In genomic region chr9:121550569-121551512, GRCh38 we compare ENCODE assay signal across 9 cellular contexts. TPM values are rescaled to one million over a fixed set of nuclear protein-coding genes. Genes with fewer than 3 reads are reported as not detected.
DNase-seq lines count a peak whose midpoint lies in the region; ATAC-seq and TF ChIP-seq lines count a peak whose summit lies in the region.
"Had no signal": no experiment of that assay in that cellular context is flagged by ENCODE, and none has a peak within 500 bp of the region (broad histone marks: within the 10 kb centered on the region; RNA-seq: fewer than 3 reads in every experiment).

No MANE protein-coding gene starts in this region.

- peaks cover 10% of the 10 kb centered on the region; the same call in 1 of the 2 replicates for H3K4me1 ChIP-seq in DND-41 (ENCODE audit: insufficient read depth, low read length)
- peaks cover 4% of the 10 kb centered on the region for H3K4me1 ChIP-seq in colonic mucosa

- H3K9ac ChIP-seq in DND-41 (ENCODE audit: low read depth, low read length) (no peak overlapping the region), colonic mucosa (ENCODE audit: low read depth in 2 of 2, low read length in 2 of 2) (no peak overlapping the region)

- H2AFZ ChIP-seq in DND-41 (ENCODE audit: low read depth, low read length): no peak overlapping the region

- peak; percentile 85 for TF ChIP-seq CTCF in DND-41 (IDR thresholded peaks at IDR 0.05; ENCODE audit: borderline replicate concordance, extremely low read depth, low read length, poor library complexity, severe bottlenecking)
- TF ChIP-seq CTCF in colonic mucosa (IDR thresholded peaks at IDR 0.05): peak; percentile 93

- ATAC-seq in DND-41 (ENCODE audit: insufficient read depth, low read depth): peak; percentile 88
- ATAC-seq in HG02973 (IDR thresholded peaks at IDR 0.05; ENCODE audit: unreplicated experiment): peak; percentile 45
- ATAC-seq in GM18861 (IDR thresholded peaks at IDR 0.05; ENCODE audit: unreplicated experiment): no peak

- H3K4me3 ChIP-seq in DND-41 (ENCODE audit: low read depth in 1 of 2, low read length in 2 of 2) (no peak overlapping the region), colonic mucosa (peak overlapping the region; percentile 27)

- H3K9me3 ChIP-seq in DND-41 (ENCODE audit: insufficient read depth, low read length, severe bottlenecking): no peaks in the 10 kb centered on the region
- H3K9me3 ChIP-seq in colonic mucosa: no peaks in the 10 kb centered on the region

- H3K27ac ChIP-seq in DND-41 (ENCODE audit: low read length) (no peak overlapping the region), colonic mucosa (no peak overlapping the region)
- H3K27ac ChIP-seq: epithelial cell of prostate had no signal

- no peaks in the 10 kb centered on the region for H4K20me1 ChIP-seq in DND-41 (ENCODE audit: insufficient read depth, low read length)

- no peaks in the 10 kb centered on the region for H3K79me2 ChIP-seq in DND-41 (ENCODE audit: insufficient read depth, low read length)

- H3K27me3 ChIP-seq in DND-41 (ENCODE audit: insufficient read depth, low read length, poor library complexity): no peaks in the 10 kb centered on the region
- no peaks in the 10 kb centered on the region for H3K27me3 ChIP-seq in colonic mucosa

- intact Hi-C loops in colonic mucosa (cut with DNase I): no loop called here

- H3K36me3 ChIP-seq in DND-41 (ENCODE audit: insufficient read depth, low read length) (no peaks in the 10 kb centered on the region), colonic mucosa (no peaks in the 10 kb centered on the region)

- H3K4me2 ChIP-seq in DND-41 (ENCODE audit: insufficient read depth, low read length): no peak overlapping the region

- DNase-seq in DND-41: peak; percentile 75
- peak; percentile 19 for DNase-seq in NCI-H2227 treated with DMSO at 0.1 percent for 48 hours (lab: John Stamatoyannopoulos, UW)
- DNase-seq in activated CD4-positive, alpha-beta T cell treated with anti-CD3 and anti-CD28 coated beads for 4 hours: peak; percentile 41 to 62
- DNase-seq in colonic mucosa: peak; percentile 82
- peak; percentile 95 for DNase-seq in left kidney (ENCODE audit: low read depth, low spot score)
- peak; percentile 38 for DNase-seq in stimulated activated CD4-positive, alpha-beta T cell treated with anti-CD3 and anti-CD28 coated beads, Interleukin-2, amount 100 ng/mL, for 4 hours (ENCODE audit: low read depth)

RNA-seq across cellular contexts. Expression of gene GGTA1, which starts 51.2 kb away (rescaled TPM):
- 1 to 10 TPM in 1 of 2 donors, under 1 TPM in 1; 0.94 to 4.2 TPM for total RNA-seq in colonic mucosa

Comparison
In these comparisons a context has a peak if more than half of its experiments do, and no peak if none do; other contexts are left out.
1. DNase-seq: peak in every context shown above with its lines; median percentile 95 in left kidney; 82 in colonic mucosa; 75 in DND-41; 52 in activated CD4-positive, alpha-beta T cell treated with anti-CD3 and anti-CD28 coated beads for 4 hours; 38 in stimulated activated CD4-positive, alpha-beta T cell treated with anti-CD3 and anti-CD28 coated beads, Interleukin-2, amount 100 ng/mL, for 4 hours; 19 in NCI-H2227 treated with DMSO at 0.1 percent for 48 hours.